In genomic region chr13:84896128-84896527, GRCh38 we compare ENCODE assay signal across 8 cellular contexts.
DNase-seq lines count a peak whose midpoint lies in the region; ATAC-seq and TF ChIP-seq lines count a peak whose summit lies in the region.

No MANE protein-coding gene starts in this region.

- no peaks in the 10 kb centered on the region for H3K4me1 Mint-ChIP-seq in stimulated activated naive CD8-positive, alpha-beta T cell treated with anti-CD3 and anti-CD28 coated beads, Interleukin-15, amount 100 ng/mL, for 72 hours

- TF ChIP-seq CTCF in astrocyte of the cerebellum (IDR thresholded peaks at IDR 0.05; ENCODE audit: low read depth, low read length, missing control alignments), result peak; percentile 59

- H3K27ac Mint-ChIP-seq in stimulated activated naive CD8-positive, alpha-beta T cell treated with anti-CD3 and anti-CD28 coated beads, Interleukin-15, amount 100 ng/mL, for 72 hours, result no peak overlapping the region

- no peaks in the 10 kb centered on the region for H3K9me3 Mint-ChIP-seq in stimulated activated naive CD8-positive, alpha-beta T cell treated with anti-CD3 and anti-CD28 coated beads, Interleukin-15, amount 100 ng/mL, for 72 hours

- ATAC-seq in HG02938 (IDR thresholded peaks at IDR 0.05; ENCODE audit: unreplicated experiment), result peak; percentile 75
- no peak for ATAC-seq in stimulated activated naive CD8-positive, alpha-beta T cell treated with anti-CD3 and anti-CD28 coated beads, Interleukin-15, amount 100 ng/mL, for 72 hours

- no peak overlapping the region for H3K4me3 ChIP-seq in astrocyte of the cerebellum (ENCODE audit: low read depth, low read length)

- DNase-seq in A172 (ENCODE audit: low spot score) (peak; percentile 18), EL (peak; percentile 61), NCI-H748 (lab: John Stamatoyannopoulos, UW; ENCODE audit: unreplicated experiment) (peak; percentile 60), astrocyte of the cerebellum (ENCODE audit: low read depth) (peak; percentile 58), islet precursor cell (peak; percentile 56)
- peak; percentile 12 to 23 for DNase-seq in stimulated activated naive CD8-positive, alpha-beta T cell treated with anti-CD3 and anti-CD28 coated beads, Interleukin-15, amount 100 ng/mL, for 72 hours
- DNase-seq in effector CD4-positive, alpha-beta T cell, result no peak

- H3K27me3 Mint-ChIP-seq in stimulated activated naive CD8-positive, alpha-beta T cell treated with anti-CD3 and anti-CD28 coated beads, Interleukin-15, amount 100 ng/mL, for 72 hours, result no peaks in the 10 kb centered on the region

- in situ Hi-C loops in astrocyte of the cerebellum (cut with HindIII; ENCODE audit: low sequenced_read_pairs), result no loop called here

- no peak overlapping the region for H3K4me3 Mint-ChIP-seq in stimulated activated naive CD8-positive, alpha-beta T cell treated with anti-CD3 and anti-CD28 coated beads, Interleukin-15, amount 100 ng/mL, for 72 hours
